ENCODE assay signal across 13 cellular contexts in the genomic region with DNA sequence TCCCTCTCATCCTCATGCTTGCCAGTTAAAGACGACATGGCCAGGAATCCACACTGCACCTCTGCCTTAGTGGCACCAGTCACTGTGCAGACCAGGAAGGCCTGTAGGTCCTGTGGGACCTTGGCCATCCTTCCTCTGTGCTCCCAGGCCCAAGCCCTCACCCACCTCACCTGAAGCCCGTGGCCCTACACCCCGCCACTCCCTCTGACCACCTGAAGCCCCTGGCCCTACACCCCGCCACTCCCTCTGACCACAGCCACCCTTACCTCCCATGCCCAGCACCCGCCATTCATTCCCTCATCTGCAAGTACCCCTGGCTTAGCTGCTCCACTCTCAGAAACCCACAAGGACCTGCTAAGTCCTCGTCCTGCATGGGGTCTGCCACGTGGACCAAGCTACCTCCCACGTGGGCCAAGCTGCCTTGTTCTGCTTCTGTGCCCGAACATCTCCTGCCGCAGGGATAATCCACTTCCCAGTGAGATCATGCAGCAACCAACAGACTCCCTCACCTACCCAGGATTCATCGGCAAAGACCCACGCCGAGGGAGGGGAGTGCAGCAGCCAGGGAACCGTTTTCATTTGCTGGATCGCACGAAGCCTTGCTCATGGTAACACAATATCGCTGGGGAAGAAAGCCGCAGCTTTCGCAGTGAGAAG.
A peak's percentile ranks its signal among the peaks of the same experiment; 100 is the strongest.
DNase-seq lines count a peak whose midpoint lies in the region; TF ChIP-seq lines count a peak whose summit lies in the region.
"Had no signal": no experiment of that assay in that cellular context is flagged by ENCODE, and none has a peak within 500 bp of the region (broad histone marks: within the 10 kb centered on the region; RNA-seq: fewer than 3 reads in every experiment).

No MANE protein-coding gene starts in this region.

- peak overlapping the region; percentile 37 for H2AK5ac ChIP-seq in neuronal stem cell (ENCODE audit: low read depth, low read length)

- no peak overlapping the region for H3K4me3 Mint-ChIP-seq in chondrocyte (ENCODE audit: unreplicated experiment)
- H3K4me3 Mint-ChIP-seq: CD4-positive, CD25-positive, alpha-beta regulatory T cell had no signal

- DNase-seq in chondrocyte (ENCODE audit: low spot score) (peak; percentile 86), neuronal stem cell (ENCODE audit: low spot score) (no peak), spleen (peak; percentile 41), NCI-H2081 treated with DMSO at 0.1 percent for 48 hours (lab: John Stamatoyannopoulos, UW) (no peak), MV-4-11 (lab: John Stamatoyannopoulos, UW) (no peak)
- no peak for DNase-seq in stimulated activated CD4-positive, alpha-beta T cell treated with anti-CD3 and anti-CD28 coated beads, Interleukin-2, amount 100 ng/mL, for 48 hours
- DNase-seq: BE2C; CD4-positive, CD25-positive, alpha-beta regulatory T cell; GM23248; H7; IMR-90 had no signal

- H3K4me3 ChIP-seq in BLaER1 treated with 17β-estradiol and CSF1 and Interleukin-3, amounts not matched to agents 10 nM and 100 nM, result no peak overlapping the region
- H3K4me3 ChIP-seq in neuronal stem cell (ENCODE audit: low read length in 2 of 2) (no peak overlapping the region), spleen (no peak overlapping the region)
- H3K4me3 ChIP-seq: A549, GM23248 had no signal

- TF ChIP-seq CTCF in chondrocyte (IDR thresholded peaks at IDR 0.05) (no peak), spleen (IDR thresholded peaks at IDR 0.05 in 8 of 11, conservative IDR thresholded peaks at IDR 0.05 in 3 of 11) (no peak)

- H3K23ac ChIP-seq in neuronal stem cell (ENCODE audit: low read depth, low read length, poor library complexity), result no peak overlapping the region

- H3K27ac ChIP-seq in BLaER1 treated with 17β-estradiol and CSF1 and Interleukin-3, amounts not matched to agents 10 nM and 100 nM, result no peak overlapping the region
- H3K27ac ChIP-seq in neuronal stem cell (replicated peaks; ENCODE audit: low read length) (no peak overlapping the region), spleen (no peak overlapping the region)
- H3K27ac ChIP-seq: A549, GM23248 had no signal

- H4K8ac ChIP-seq in neuronal stem cell (ENCODE audit: low read depth, low read length), result no peak overlapping the region

- no peak overlapping the region for H3K27ac Mint-ChIP-seq in chondrocyte (ENCODE audit: unreplicated experiment)
- H3K27ac Mint-ChIP-seq: CD4-positive, CD25-positive, alpha-beta regulatory T cell had no signal

- H3K27me3 Mint-ChIP-seq in chondrocyte (ENCODE audit: low read depth), result peaks cover 2% of the 10 kb centered on the region
- H3K27me3 Mint-ChIP-seq: CD4-positive, CD25-positive, alpha-beta regulatory T cell had no signal

- intact Hi-C loops in spleen (cut with DNase I; ENCODE audit: low total_unique reads), result no loop called here

- H2AFZ ChIP-seq in neuronal stem cell (ENCODE audit: low read length), result no peak overlapping the region
- H2AFZ ChIP-seq: GM23248 had no signal

- WGBS in neuronal stem cell (ENCODE audit: extremely low coverage in 2 of 2, insufficient read length in 2 of 2, insufficient replicate concordance in 1 of 2), 2 donors, result no CpG with 5 or more reads among the region's 19 CpGs
- 87 to 93% (median 91%) methylated on average over 19 of the region's 19 CpGs for WGBS in spleen, 5 donors

- H2BK5ac ChIP-seq in neuronal stem cell (ENCODE audit: low read length), result no peak overlapping the region

- H2BK15ac ChIP-seq in neuronal stem cell (ENCODE audit: low read length), result peak overlapping the region; percentile 45

- no peak overlapping the region for H2BK12ac ChIP-seq in neuronal stem cell (ENCODE audit: low read length)

- H3K4me2 ChIP-seq in BLaER1 treated with 17β-estradiol and CSF1 and Interleukin-3, amounts not matched to agents 10 nM and 100 nM, result peak overlapping the region in 9 of 11 experiments; percentile 13 to 67 (median 53); a peak in 15 of 22 replicates
- H3K4me2 ChIP-seq in neuronal stem cell (ENCODE audit: insufficient read depth, low read length, poor library complexity, severe bottlenecking), result no peak overlapping the region
- H3K4me2 ChIP-seq: A549 had no signal

- no peaks in the 10 kb centered on the region for H3K4me1 Mint-ChIP-seq in chondrocyte (ENCODE audit: low read depth)

- peaks cover 38% of the 10 kb centered on the region for H3K9me3 Mint-ChIP-seq in chondrocyte (ENCODE audit: low read depth)

- H3K9ac ChIP-seq in BLaER1 treated with 17β-estradiol and CSF1 and Interleukin-3, amounts not matched to agents 10 nM and 100 nM, result no peak overlapping the region; a peak in 1 of 22 replicates
- no peak overlapping the region for H3K9ac ChIP-seq in neuronal stem cell (ENCODE audit: low read depth, low read length, poor library complexity)
- H3K9ac ChIP-seq: GM23248 had no signal

- TF ChIP-seq POLR2A in spleen (IDR thresholded peaks at IDR 0.05), result no peak

- H3K9me3 ChIP-seq in BLaER1 treated with 17β-estradiol and CSF1 and Interleukin-3, amounts not matched to agents 10 nM and 100 nM (replicated peaks in 1 of 11), result no peaks in the 10 kb centered on the region
- no peaks in the 10 kb centered on the region for H3K9me3 ChIP-seq in neuronal stem cell (replicated peaks in 1 of 2; ENCODE audit: control insufficient read depth in 2 of 2, insufficient read depth in 1 of 2, low read depth in 1 of 2, low read length in 2 of 2)
- no peaks in the 10 kb centered on the region for H3K9me3 ChIP-seq in spleen
- H3K9me3 ChIP-seq: A549, BE2C had no signal

- H3K36me3 ChIP-seq in BLaER1 treated with 17β-estradiol and CSF1 and Interleukin-3, amounts not matched to agents 10 nM and 100 nM, result peaks cover 0 to 38% (median 3%) of the 10 kb centered on the region in 11 experiments; a peak in 8 of 22 replicates
- H3K36me3 ChIP-seq in neuronal stem cell (replicated peaks in 1 of 2; ENCODE audit: control insufficient read depth in 2 of 2, insufficient read depth in 2 of 2, low read length in 2 of 2) (no peaks in the 10 kb centered on the region), spleen (no peaks in the 10 kb centered on the region)
- H3K36me3 ChIP-seq: BE2C had no signal

- no peaks in the 10 kb centered on the region for H3K79me1 ChIP-seq in neuronal stem cell (ENCODE audit: low read depth, low read length)

- no peak overlapping the region for H3K18ac ChIP-seq in neuronal stem cell (ENCODE audit: low read length)

- no peak overlapping the region for H2BK120ac ChIP-seq in neuronal stem cell (ENCODE audit: low read depth, low read length)

- H3K27me3 ChIP-seq in BLaER1 treated with 17β-estradiol and CSF1 and Interleukin-3, amounts not matched to agents 10 nM and 100 nM, result no peaks in the 10 kb centered on the region
- H3K27me3 ChIP-seq in neuronal stem cell (ENCODE audit: control insufficient read depth in 3 of 3, insufficient read depth in 3 of 3, low read depth in 1 of 3, low read length in 3 of 3) (no peaks in the 10 kb centered on the region), spleen (replicated peaks in 1 of 7) (peaks cover 0 to 5% (median 0%) of the 10 kb centered on the region in 7 donors)
- H3K27me3 ChIP-seq: BE2C had no signal

- no peak overlapping the region for H3K14ac ChIP-seq in neuronal stem cell (ENCODE audit: low read length)

- peaks cover 1% of the 10 kb centered on the region for H3K36me3 Mint-ChIP-seq in chondrocyte (ENCODE audit: low read depth)
- H3K36me3 Mint-ChIP-seq: CD4-positive, CD25-positive, alpha-beta regulatory T cell had no signal

- H4K91ac ChIP-seq in neuronal stem cell (ENCODE audit: low read depth, low read length, poor library complexity), result no peak overlapping the region

- no peak overlapping the region for H3K4ac ChIP-seq in neuronal stem cell (ENCODE audit: low read length)

- H3K4me1 ChIP-seq in BLaER1 treated with 17β-estradiol and CSF1 and Interleukin-3, amounts not matched to agents 10 nM and 100 nM, result peaks cover 6 to 68% (median 46%) of the 10 kb centered on the region in 10 experiments; a peak in 19 of 20 replicates
- peaks cover 0 to 8% of the 10 kb centered on the region in 2 donors for H3K4me1 ChIP-seq in neuronal stem cell (ENCODE audit: control insufficient read depth in 2 of 2, insufficient read depth in 1 of 2, low read depth in 1 of 2, low read length in 2 of 2)
- H3K4me1 ChIP-seq in spleen, result peaks cover 0 to 5% (median 0%) of the 10 kb centered on the region in 6 donors
- H3K4me1 ChIP-seq: A549, BE2C had no signal

- H4K20me1 ChIP-seq in BLaER1 treated with 17β-estradiol and CSF1 and Interleukin-3, amounts not matched to agents 10 nM and 100 nM, result no peaks in the 10 kb centered on the region

Comparison
In these comparisons a context has a peak if more than half of its experiments do, and no peak if none do; other contexts are left out.
1. DNase-seq: peak in chondrocyte (single experiment) and spleen (single experiment); none in neuronal stem cell (single experiment), NCI-H2081 treated with DMSO at 0.1 percent for 48 hours (single experiment), stimulated activated CD4-positive, alpha-beta T cell treated with anti-CD3 and anti-CD28 coated beads, Interleukin-2, amount 100 ng/mL, for 48 hours (0 of 2) and MV-4-11 (single experiment).